ENCODE assay signal across 17 cellular contexts in genomic region chr7:151375530-151376217, GRCh38. TPM values are rescaled to one million over a fixed set of nuclear protein-coding genes. Genes with fewer than 3 reads are reported as not detected.
DNase-seq lines count a peak whose midpoint lies in the region; ATAC-seq, FAIRE-seq and TF ChIP-seq lines count a peak whose summit lies in the region.
"Had no signal": no experiment of that assay in that cellular context is flagged by ENCODE, and none has a peak within 500 bp of the region (broad histone marks: within the 10 kb centered on the region; RNA-seq: fewer than 3 reads in every experiment).

No MANE protein-coding gene starts in this region.

- H3F3A ChIP-seq in neural progenitor cell (ENCODE audit: low read depth), result peaks cover 10% of the 10 kb centered on the region

- CTCF ChIA-PET in WTC11 (lab: Charles Lee), result interaction anchor here (1.1 kb wide), 1 partner anchor 72 kb away, joined by 3 read pairs; no protein-coding TSS in a partner anchor

- H3K4me1 ChIP-seq in neural progenitor cell, result peaks cover 14% of the 10 kb centered on the region
- H3K4me1 ChIP-seq: BE2C, HAP-1 had no signal

- peaks cover 0 to 6% of the 10 kb centered on the region in 2 donors for H3K4me1 Mint-ChIP-seq in natural killer cell treated with Interleukin-12 subunit alpha and Interleukin-12 subunit beta and Interleukin-15 and Interleukin-18, amount 100 ng/mL, for 72 hours (ENCODE audit: low read depth in 2 of 2)
- peaks cover 4 to 15% of the 10 kb centered on the region in 2 donors for H3K4me1 Mint-ChIP-seq in natural killer cell
- peaks cover 15% of the 10 kb centered on the region for H3K4me1 Mint-ChIP-seq in WTC11
- H3K4me1 Mint-ChIP-seq in neural progenitor cell, result peaks cover 14% of the 10 kb centered on the region

- no peak overlapping the region for H3K4me3 Mint-ChIP-seq in natural killer cell treated with Interleukin-12 subunit alpha and Interleukin-12 subunit beta and Interleukin-15 and Interleukin-18, amount 100 ng/mL, for 72 hours
- H3K4me3 Mint-ChIP-seq in natural killer cell (no peak overlapping the region), WTC11 (no peak overlapping the region), neural progenitor cell (no peak overlapping the region)

- H3K4me3 ChIP-seq in neural progenitor cell, result no peak overlapping the region
- H3K4me3 ChIP-seq: HAP-1, Peyer's patch had no signal

- H2AFZ ChIP-seq in neural progenitor cell (replicated peaks), result no peak overlapping the region

- no peak for FAIRE-seq in RCC 7860 (lab: Jason Lieb, UNC)

- ATAC-seq in natural killer cell treated with Interleukin-12 subunit alpha and Interleukin-12 subunit beta and Interleukin-15 and Interleukin-18, amount 100 ng/mL, for 72 hours, result no peak
- ATAC-seq in natural killer cell (no peak), WTC11 (no peak), GM19455 (IDR thresholded peaks at IDR 0.05; ENCODE audit: unreplicated experiment) (no peak)

- peaks cover 17% of the 10 kb centered on the region for H4K20me1 ChIP-seq in neural progenitor cell (ENCODE audit: low read depth)

- POLR2A ChIA-PET in WTC11 (lab: Charles Lee), result no interaction called here

- no peak for TF ChIP-seq CTCF in natural killer cell (IDR thresholded peaks at IDR 0.05)
- TF ChIP-seq CTCF in WTC11 (IDR thresholded peaks at IDR 0.05), result no peak
- no peak for TF ChIP-seq CTCF in neural progenitor cell (IDR thresholded peaks at IDR 0.05)

- intact Hi-C loops in natural killer cell (cut with micrococcal nuclease), result no loop called here

- H3K27ac ChIP-seq in neural progenitor cell, result no peak overlapping the region
- H3K27ac ChIP-seq: Peyer's patch had no signal

- H3K9ac ChIP-seq in neural progenitor cell, result no peak overlapping the region

- H3K79me2 ChIP-seq in neural progenitor cell (ENCODE audit: low read depth), result no peaks in the 10 kb centered on the region

- H3K4me2 ChIP-seq in neural progenitor cell, result no peak overlapping the region

- no peaks in the 10 kb centered on the region for H3K36me3 ChIP-seq in neural progenitor cell
- H3K36me3 ChIP-seq: BE2C, HAP-1 had no signal

- H3K27me3 Mint-ChIP-seq in natural killer cell treated with Interleukin-12 subunit alpha and Interleukin-12 subunit beta and Interleukin-15 and Interleukin-18, amount 100 ng/mL, for 72 hours, result no peaks in the 10 kb centered on the region
- H3K27me3 Mint-ChIP-seq in natural killer cell (ENCODE audit: low read depth in 2 of 2) (no peaks in the 10 kb centered on the region), WTC11 (ENCODE audit: low read depth) (no peaks in the 10 kb centered on the region), neural progenitor cell (ENCODE audit: insufficient read depth, low read depth) (peaks cover 7% of the 10 kb centered on the region)

- H3K27ac Mint-ChIP-seq in natural killer cell treated with Interleukin-12 subunit alpha and Interleukin-12 subunit beta and Interleukin-15 and Interleukin-18, amount 100 ng/mL, for 72 hours, result no peak overlapping the region
- peak overlapping the region in 1 of 2 donors; percentile 33 for H3K27ac Mint-ChIP-seq in natural killer cell
- 0 out of 2 replicates have a peak overlapping the region, but pooled peaks have one; percentile 60 for H3K27ac Mint-ChIP-seq in WTC11
- H3K27ac Mint-ChIP-seq in neural progenitor cell, result peak overlapping the region; percentile 81

- H3K9me3 ChIP-seq in neural progenitor cell (ENCODE audit: low read depth), result no peaks in the 10 kb centered on the region
- H3K9me3 ChIP-seq: BE2C, HAP-1, Peyer's patch had no signal

- DNase-seq in natural killer cell treated with Interleukin-12 subunit alpha and Interleukin-12 subunit beta and Interleukin-15 and Interleukin-18, amount 100 ng/mL, for 72 hours (ENCODE audit: low spot score), result peak; percentile 47
- DNase-seq in natural killer cell (no peak), WTC11 (ENCODE audit: low spot score) (no peak), neural progenitor cell (ENCODE audit: low spot score) (no peak), RCC 7860 (ENCODE audit: low spot score) (no peak), NCI-H1092 (lab: John Stamatoyannopoulos, UW) (no peak)
- DNase-seq: BE2C, IMR-90, Kasumi-1, NCI-H1417 treated with DMSO at 0.1 percent for 48 hours, NCI-H2029, NCI-H2171 treated with DMSO at 0.1 percent for 48 hours, NCI-H510A, SHP77 had no signal

- H3K9me3 Mint-ChIP-seq in natural killer cell treated with Interleukin-12 subunit alpha and Interleukin-12 subunit beta and Interleukin-15 and Interleukin-18, amount 100 ng/mL, for 72 hours, result no peaks in the 10 kb centered on the region
- H3K9me3 Mint-ChIP-seq in natural killer cell (no peaks in the 10 kb centered on the region), WTC11 (no peaks in the 10 kb centered on the region), neural progenitor cell (no peaks in the 10 kb centered on the region)

- peaks cover 4% of the 10 kb centered on the region for H3K27me3 ChIP-seq in neural progenitor cell
- H3K27me3 ChIP-seq: BE2C, Peyer's patch had no signal

- no peaks in the 10 kb centered on the region for H3K36me3 Mint-ChIP-seq in natural killer cell treated with Interleukin-12 subunit alpha and Interleukin-12 subunit beta and Interleukin-15 and Interleukin-18, amount 100 ng/mL, for 72 hours
- peaks cover 16% of the 10 kb centered on the region for H3K36me3 Mint-ChIP-seq in natural killer cell
- H3K36me3 Mint-ChIP-seq in WTC11, result peaks cover 22% of the 10 kb centered on the region
- H3K36me3 Mint-ChIP-seq in neural progenitor cell, result peaks cover 13% of the 10 kb centered on the region

TF ChIP-seq in WTC11, 78 proteins besides CTCF, POLR2A, EP300 and RAD21:
- TF ChIP-seq GRHL2 (CRISPR knock-in tag; IDR thresholded peaks at IDR 0.05; ENCODE audit: insufficient replicate concordance, severe bottlenecking) (no peak), IRF2 (CRISPR knock-in tag; IDR thresholded peaks at IDR 0.05; ENCODE audit: borderline replicate concordance, low read depth) (no peak)
TF ChIP-seq in WTC11: peak in this region for 0.

RNA-seq across cellular contexts. Expression of gene NUB1, which starts 34.1 kb away (rescaled TPM):
- 10 to 100 TPM; 53.6 to 66.9 TPM for total RNA-seq in natural killer cell treated with Interleukin-12 subunit alpha and Interleukin-12 subunit beta and Interleukin-15 and Interleukin-18, amount 100 ng/mL, for 72 hours
- total RNA-seq in natural killer cell (100 to 1,000 TPM; 110 to 113 (median 111) TPM), WTC11 (2021) (31.2 to 38.3 TPM (median 33.5 TPM) in 3 replicates), neural progenitor cell (ENCODE audit: low replicate concordance) (56.3 and 61.7 TPM in 2 replicates)

RNA-seq across cellular contexts. Expression of gene WDR86, which starts 34.2 kb away (rescaled TPM):
- total RNA-seq in natural killer cell treated with Interleukin-12 subunit alpha and Interleukin-12 subunit beta and Interleukin-15 and Interleukin-18, amount 100 ng/mL, for 72 hours, result not detected
- total RNA-seq in natural killer cell, result 1 to 10 TPM; 1.6 to 4.6 (median 2.1) TPM
- total RNA-seq in WTC11 (2021), result 24.4 to 32.4 TPM (median 30.7 TPM) in 3 replicates
- 15.0 and 33.0 TPM in 2 replicates for total RNA-seq in neural progenitor cell (ENCODE audit: low replicate concordance)
- total RNA-seq: IMR-90 had no signal

Comparison
In these comparisons a context has a peak if more than half of its experiments do, and no peak if none do; other contexts are left out.
1. H3K27ac Mint-ChIP-seq: peak in WTC11 (single experiment) and neural progenitor cell (single experiment); none in natural killer cell treated with Interleukin-12 subunit alpha and Interleukin-12 subunit beta and Interleukin-15 and Interleukin-18, amount 100 ng/mL, for 72 hours (0 of 2).